ENCODE assay signal across 8 cellular contexts in the genomic region with DNA sequence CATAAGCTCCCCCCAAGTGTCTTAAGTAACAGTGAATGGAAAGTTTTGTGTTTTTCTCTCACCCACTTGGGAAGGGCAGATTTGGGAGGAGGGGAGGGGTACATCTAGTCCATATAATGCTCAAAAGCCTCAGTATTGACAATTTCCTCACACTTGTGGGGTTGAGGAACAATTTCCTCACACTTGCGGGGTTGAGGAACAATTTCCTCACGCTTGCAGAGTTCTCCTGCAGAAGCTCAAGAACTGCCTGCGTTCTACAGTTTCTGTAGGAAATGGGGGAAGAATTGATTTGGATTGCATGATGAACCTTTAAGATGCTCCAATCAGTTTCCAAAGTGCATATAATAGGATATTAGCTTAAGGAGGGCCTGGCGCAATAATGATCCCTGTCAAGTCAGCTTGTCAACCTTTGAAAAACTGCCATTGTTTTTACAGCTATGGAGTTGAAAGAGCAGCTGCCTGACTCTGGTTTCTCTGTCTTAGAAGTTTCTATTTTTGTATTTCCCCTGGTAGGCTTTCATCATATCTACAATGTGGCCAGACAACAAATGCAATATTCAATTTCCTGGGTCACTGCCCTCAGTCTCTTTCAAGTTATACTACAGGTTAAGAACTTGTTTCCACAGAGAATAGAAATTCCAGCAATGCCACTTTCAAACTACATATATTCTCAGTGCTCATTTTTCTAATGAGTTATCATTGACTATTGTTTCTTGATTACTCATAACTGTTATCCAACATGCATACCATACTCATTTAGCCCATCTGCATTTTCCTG.
DNase-seq lines count a peak whose midpoint lies in the region; ATAC-seq and TF ChIP-seq lines count a peak whose summit lies in the region.

No MANE protein-coding gene starts in this region.

- peak overlapping the region in 10 of 11 experiments; percentile 42 to 74 (median 67); a peak in 20 of 22 replicates for H3K9ac ChIP-seq in BLaER1 treated with 17β-estradiol and CSF1 and Interleukin-3, amounts not matched to agents 10 nM and 100 nM

- H3K27me3 ChIP-seq in BLaER1 treated with 17β-estradiol and CSF1 and Interleukin-3, amounts not matched to agents 10 nM and 100 nM, result no peaks in the 10 kb centered on the region
- no peaks in the 10 kb centered on the region for H3K27me3 ChIP-seq in dorsolateral prefrontal cortex

- no peak for TF ChIP-seq CTCF in dorsolateral prefrontal cortex (IDR thresholded peaks at IDR 0.05 in 54 of 56, conservative IDR thresholded peaks at IDR 0.05 in 2 of 56; ENCODE audit: low read depth in 1 of 56, partially characterized antibody in 56 of 56)

- peaks cover 0 to 7% (median 0%) of the 10 kb centered on the region in 11 experiments; a peak in 1 of 22 replicates for H3K36me3 ChIP-seq in BLaER1 treated with 17β-estradiol and CSF1 and Interleukin-3, amounts not matched to agents 10 nM and 100 nM

- DNase-seq in fibroblast of gingiva (ENCODE audit: low read depth) (peak; percentile 52), head of caudate nucleus (no peak), substantia nigra (lab: John Stamatoyannopoulos, UW) (no peak), middle frontal gyrus (ENCODE audit: extremely low spot score, low spot score) (no peak), dorsolateral prefrontal cortex (no peak)

- peak overlapping the region in 2 of 10 experiments; percentile 7 to 43; a peak in 5 of 20 replicates for H3K4me3 ChIP-seq in BLaER1 treated with 17β-estradiol and CSF1 and Interleukin-3, amounts not matched to agents 10 nM and 100 nM
- no peak overlapping the region for H3K4me3 ChIP-seq in dorsolateral prefrontal cortex

- H3K4me1 ChIP-seq in BLaER1 treated with 17β-estradiol and CSF1 and Interleukin-3, amounts not matched to agents 10 nM and 100 nM, result peaks cover 28 to 45% (median 40%) of the 10 kb centered on the region in 10 experiments

- H3K4me2 ChIP-seq in BLaER1 treated with 17β-estradiol and CSF1 and Interleukin-3, amounts not matched to agents 10 nM and 100 nM, result peak overlapping the region; percentile 56 to 79 (median 67)

- no peaks in the 10 kb centered on the region for H4K20me1 ChIP-seq in BLaER1 treated with 17β-estradiol and CSF1 and Interleukin-3, amounts not matched to agents 10 nM and 100 nM

- H3K9me3 ChIP-seq in BLaER1 treated with 17β-estradiol and CSF1 and Interleukin-3, amounts not matched to agents 10 nM and 100 nM (replicated peaks in 1 of 11), result peaks cover 5 to 14% (median 10%) of the 10 kb centered on the region in 11 experiments; a peak in 18 of 22 replicates

- intact Hi-C loops in head of caudate nucleus (cut with DNase I), result no loop called here
- intact Hi-C loops in dorsolateral prefrontal cortex (cut with DNase I), result no loop called here

- ATAC-seq in GM19468 (IDR thresholded peaks at IDR 0.05; ENCODE audit: extremely low read depth, unreplicated experiment) (peak; percentile 65), HG03521 (IDR thresholded peaks at IDR 0.05; ENCODE audit: unreplicated experiment) (peak; percentile 53)

- peak overlapping the region; percentile 33 to 90 (median 85); a peak in 21 of 22 replicates for H3K27ac ChIP-seq in BLaER1 treated with 17β-estradiol and CSF1 and Interleukin-3, amounts not matched to agents 10 nM and 100 nM
- H3K27ac ChIP-seq in substantia nigra (ENCODE audit: low read depth, low read length, poor library complexity, severe bottlenecking) (no peak overlapping the region), dorsolateral prefrontal cortex (peak overlapping the region in 15 of 59 donors; percentile 0 to 51 (median 13))
